1 cellular context compared by ENCODE assay signal in the genomic region with DNA sequence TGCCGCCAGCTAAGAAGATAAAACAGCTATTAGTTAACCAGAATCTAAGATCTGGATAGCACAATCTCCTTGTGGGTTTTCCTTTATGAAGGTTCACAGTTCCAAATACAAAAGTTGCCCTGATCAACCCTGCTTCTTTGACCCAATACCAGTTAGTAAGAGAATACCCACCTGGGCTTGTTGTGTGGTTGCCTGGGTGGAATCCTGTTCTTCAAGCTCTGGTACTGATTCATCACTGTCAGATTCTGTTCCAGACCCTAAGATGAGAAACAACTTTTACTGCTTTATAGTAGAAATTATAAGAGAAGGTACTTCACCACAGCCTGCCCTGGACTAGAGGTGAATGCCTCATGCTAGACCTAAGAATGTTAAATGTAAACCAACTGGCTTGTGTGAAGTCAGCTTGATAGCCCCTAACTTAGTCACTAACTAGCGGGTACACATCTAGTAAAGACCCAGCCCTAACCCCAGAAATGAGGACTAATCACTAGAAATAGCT.
TF ChIP-seq lines count a peak whose summit lies in the region.

No MANE protein-coding gene starts in this region.

TF ChIP-seq in HepG2, 621 proteins besides CTCF, POLR2A, EP300 and RAD21:
- peak; percentile 29; the same call in 1 of the 2 replicates for TF ChIP-seq RBFOX2 (IDR thresholded peaks at IDR 0.05; ENCODE audit: low read depth, low read length)
- no peak for TF ChIP-seq IKZF5 (CRISPR knock-in tag; IDR thresholded peaks at IDR 0.05)
